1 cellular context compared by ENCODE assay signal in the genomic region with DNA sequence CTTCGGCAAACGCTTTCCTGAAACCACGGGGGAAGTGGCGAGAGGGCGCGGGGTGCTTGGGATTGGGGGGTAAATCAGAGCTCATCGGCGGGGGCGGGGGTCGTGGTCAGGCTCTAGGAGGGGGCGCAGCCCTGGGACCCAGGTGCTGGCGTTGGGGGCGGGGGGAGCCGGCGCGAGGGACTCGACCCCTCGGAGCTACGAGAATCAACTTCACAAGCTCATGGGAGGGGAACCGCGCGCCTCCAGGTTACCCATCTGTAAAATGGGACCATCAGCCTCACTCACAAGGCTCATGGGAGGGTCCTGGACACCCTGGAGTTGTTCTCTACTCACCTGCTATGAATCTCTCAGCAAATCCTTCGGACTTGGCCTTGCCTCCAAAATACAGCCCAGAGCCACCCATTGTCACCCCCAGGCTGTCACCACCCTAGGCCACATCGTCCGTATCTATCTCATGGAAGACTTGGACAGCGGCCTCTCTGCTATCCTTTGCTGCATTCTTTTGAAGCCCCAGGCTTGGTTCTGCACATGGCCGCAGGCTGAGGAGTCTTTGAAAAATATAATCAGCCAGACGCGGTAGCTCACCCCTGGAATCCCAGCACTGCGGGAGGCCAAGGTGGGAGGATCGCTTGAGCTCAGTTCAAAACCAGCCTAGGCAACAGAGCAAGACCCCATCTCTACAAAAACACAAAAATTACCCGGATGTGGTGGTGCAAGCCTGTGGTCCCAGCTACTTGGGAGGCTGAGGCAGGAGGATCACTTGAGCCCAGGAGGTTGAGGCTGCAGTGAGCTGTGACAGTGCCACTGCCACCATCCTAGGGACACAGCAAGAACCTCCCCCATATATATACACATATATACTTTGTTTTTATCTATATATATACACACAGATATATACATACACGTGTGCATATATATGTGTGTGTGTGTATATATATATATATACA.
TF ChIP-seq lines count a peak whose summit lies in the region.

No MANE protein-coding gene starts in this region.

TF ChIP-seq in GM23338, 12 proteins besides CTCF, POLR2A, EP300 and RAD21 (continued from another document):
- TF ChIP-seq ZNF462 (CRISPR knock-in tag; IDR thresholded peaks at IDR 0.05) (no peak), EZH2phosphoT487 (IDR thresholded peaks at IDR 0.05; ENCODE audit: unreplicated experiment) (no peak)
